ENCODE assay signal across 1 cellular context in the genomic region with DNA sequence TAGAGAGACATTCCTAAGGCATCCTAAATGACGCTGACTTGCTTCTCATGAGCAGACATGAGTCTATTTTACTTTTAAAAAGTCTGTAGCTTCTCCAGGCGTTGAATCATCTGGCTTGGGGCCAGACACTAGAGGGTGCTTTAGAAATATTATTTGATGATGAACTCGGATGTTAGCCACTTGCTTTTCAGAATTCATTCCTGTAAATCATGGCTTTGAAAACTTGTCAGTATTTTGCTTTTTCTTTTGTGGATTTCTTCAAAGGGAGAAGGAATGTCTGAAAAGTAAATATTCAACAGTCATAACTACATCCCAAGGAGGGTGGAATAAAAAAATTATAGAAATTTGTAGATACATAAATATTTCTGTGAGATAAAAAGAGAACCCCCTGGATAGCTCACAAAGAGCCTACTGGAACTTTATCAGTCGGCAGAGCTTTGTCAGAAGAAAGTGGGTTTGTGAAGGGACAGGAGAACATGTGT.
A peak's percentile ranks its signal among the peaks of the same experiment; 100 is the strongest.
TF ChIP-seq lines count a peak whose summit lies in the region.

No MANE protein-coding gene starts in this region.

TF ChIP-seq in A549, 52 proteins besides CTCF, POLR2A, EP300 and RAD21 (continued from another document):
- TF ChIP-seq NFE2L2 (conservative IDR thresholded peaks at IDR 0.05; ENCODE audit: low read length) (no peak), MAZ (IDR thresholded peaks at IDR 0.05; ENCODE audit: borderline replicate concordance, low read depth, low read length) (no peak), ESRRA (IDR thresholded peaks at IDR 0.05; ENCODE audit: borderline replicate concordance, low read length) (no peak), HDAC2 (IDR thresholded peaks at IDR 0.05) (no peak), FOSL2 (IDR thresholded peaks at IDR 0.05) (peak; percentile 67), FOSL2 (CRISPR knock-in tag; IDR thresholded peaks at IDR 0.05) (peak; percentile 78), RARB (CRISPR knock-in tag; IDR thresholded peaks at IDR 0.05) (no peak), JUNB (IDR thresholded peaks at IDR 0.05) (peak; percentile 92), TFCP2L1 (CRISPR knock-in tag; IDR thresholded peaks at IDR 0.05) (no peak), RNF2 (IDR thresholded peaks at IDR 0.05; ENCODE audit: borderline replicate concordance, low read depth) (no peak), CEBPB (IDR thresholded peaks at IDR 0.05) (peak in 1 of 2 experiments; percentile 29; a peak in 1 of 4 replicates)
- TF ChIP-seq, protein P1, sequence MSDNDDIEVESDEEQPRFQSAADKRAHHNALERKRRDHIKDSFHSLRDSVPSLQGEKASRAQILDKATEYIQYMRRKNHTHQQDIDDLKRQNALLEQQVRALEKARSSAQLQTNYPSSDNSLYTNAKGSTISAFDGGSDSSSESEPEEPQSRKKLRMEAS (IDR thresholded peaks at IDR 0.05), result peak; percentile 47; the same call in 1 of the 2 replicates
- TF ChIP-seq, protein P2, sequence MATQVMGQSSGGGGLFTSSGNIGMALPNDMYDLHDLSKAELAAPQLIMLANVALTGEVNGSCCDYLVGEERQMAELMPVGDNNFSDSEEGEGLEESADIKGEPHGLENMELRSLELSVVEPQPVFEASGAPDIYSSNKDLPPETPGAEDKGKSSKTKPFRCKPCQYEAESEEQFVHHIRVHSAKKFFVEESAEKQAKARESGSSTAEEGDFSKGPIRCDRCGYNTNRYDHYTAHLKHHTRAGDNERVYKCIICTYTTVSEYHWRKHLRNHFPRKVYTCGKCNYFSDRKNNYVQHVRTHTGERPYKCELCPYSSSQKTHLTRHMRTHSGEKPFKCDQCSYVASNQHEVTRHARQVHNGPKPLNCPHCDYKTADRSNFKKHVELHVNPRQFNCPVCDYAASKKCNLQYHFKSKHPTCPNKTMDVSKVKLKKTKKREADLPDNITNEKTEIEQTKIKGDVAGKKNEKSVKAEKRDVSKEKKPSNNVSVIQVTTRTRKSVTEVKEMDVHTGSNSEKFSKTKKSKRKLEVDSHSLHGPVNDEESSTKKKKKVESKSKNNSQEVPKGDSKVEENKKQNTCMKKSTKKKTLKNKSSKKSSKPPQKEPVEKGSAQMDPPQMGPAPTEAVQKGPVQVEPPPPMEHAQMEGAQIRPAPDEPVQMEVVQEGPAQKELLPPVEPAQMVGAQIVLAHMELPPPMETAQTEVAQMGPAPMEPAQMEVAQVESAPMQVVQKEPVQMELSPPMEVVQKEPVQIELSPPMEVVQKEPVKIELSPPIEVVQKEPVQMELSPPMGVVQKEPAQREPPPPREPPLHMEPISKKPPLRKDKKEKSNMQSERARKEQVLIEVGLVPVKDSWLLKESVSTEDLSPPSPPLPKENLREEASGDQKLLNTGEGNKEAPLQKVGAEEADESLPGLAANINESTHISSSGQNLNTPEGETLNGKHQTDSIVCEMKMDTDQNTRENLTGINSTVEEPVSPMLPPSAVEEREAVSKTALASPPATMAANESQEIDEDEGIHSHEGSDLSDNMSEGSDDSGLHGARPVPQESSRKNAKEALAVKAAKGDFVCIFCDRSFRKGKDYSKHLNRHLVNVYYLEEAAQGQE (IDR thresholded peaks at IDR 0.05), result no peak
- TF ChIP-seq, protein P3, sequence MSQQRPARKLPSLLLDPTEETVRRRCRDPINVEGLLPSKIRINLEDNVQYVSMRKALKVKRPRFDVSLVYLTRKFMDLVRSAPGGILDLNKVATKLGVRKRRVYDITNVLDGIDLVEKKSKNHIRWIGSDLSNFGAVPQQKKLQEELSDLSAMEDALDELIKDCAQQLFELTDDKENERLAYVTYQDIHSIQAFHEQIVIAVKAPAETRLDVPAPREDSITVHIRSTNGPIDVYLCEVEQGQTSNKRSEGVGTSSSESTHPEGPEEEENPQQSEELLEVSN (IDR thresholded peaks at IDR 0.05; ENCODE audit: borderline replicate concordance, low read depth), result no peak
- TF ChIP-seq, protein P4, sequence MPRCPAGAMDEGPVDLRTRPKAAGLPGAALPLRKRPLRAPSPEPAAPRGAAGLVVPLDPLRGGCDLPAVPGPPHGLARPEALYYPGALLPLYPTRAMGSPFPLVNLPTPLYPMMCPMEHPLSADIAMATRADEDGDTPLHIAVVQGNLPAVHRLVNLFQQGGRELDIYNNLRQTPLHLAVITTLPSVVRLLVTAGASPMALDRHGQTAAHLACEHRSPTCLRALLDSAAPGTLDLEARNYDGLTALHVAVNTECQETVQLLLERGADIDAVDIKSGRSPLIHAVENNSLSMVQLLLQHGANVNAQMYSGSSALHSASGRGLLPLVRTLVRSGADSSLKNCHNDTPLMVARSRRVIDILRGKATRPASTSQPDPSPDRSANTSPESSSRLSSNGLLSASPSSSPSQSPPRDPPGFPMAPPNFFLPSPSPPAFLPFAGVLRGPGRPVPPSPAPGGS (IDR thresholded peaks at IDR 0.05), result peak; percentile 60; the same call in 1 of the 3 replicates
